Comparison of ENCODE assay signal across 20 cellular contexts in the genomic region with DNA sequence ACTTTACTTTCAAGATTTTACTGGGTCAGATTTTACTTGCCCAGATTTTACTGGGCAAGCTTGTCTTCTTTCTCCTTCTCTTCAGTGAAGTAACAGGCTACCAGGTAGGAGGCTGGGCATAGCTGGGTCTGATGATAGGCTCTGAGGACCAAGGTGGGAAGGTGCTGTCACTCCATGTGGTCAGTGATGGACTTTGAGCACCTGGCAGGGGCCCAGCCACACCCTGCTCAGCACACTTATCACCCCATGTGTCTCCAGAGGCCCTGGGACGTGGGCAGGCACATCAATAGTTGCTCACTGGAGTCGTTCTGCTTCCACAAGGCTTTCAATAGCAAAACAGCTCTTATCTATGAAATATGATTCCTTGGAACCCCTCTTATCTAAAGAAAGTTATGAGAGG.
A peak's percentile ranks its signal among the peaks of the same experiment; 100 is the strongest.
DNase-seq lines count a peak whose midpoint lies in the region; ATAC-seq and TF ChIP-seq lines count a peak whose summit lies in the region.
"Had no signal": no experiment of that assay in that cellular context is flagged by ENCODE, and none has a peak within 500 bp of the region (broad histone marks: within the 10 kb centered on the region; RNA-seq: fewer than 3 reads in every experiment).

No MANE protein-coding gene starts in this region.

- H2AFZ ChIP-seq in hepatocyte (no peak overlapping the region), neuronal stem cell (ENCODE audit: low read length) (no peak overlapping the region)

- no peak overlapping the region for H3K14ac ChIP-seq in neuronal stem cell (ENCODE audit: low read length)

- H3K9ac ChIP-seq in neuronal stem cell (ENCODE audit: low read depth, low read length, poor library complexity): peak overlapping the region; percentile 38
- H3K9ac ChIP-seq: BLaER1 had no signal

- peak; percentile 37 for ATAC-seq in left colon

- no peak overlapping the region for H2BK5ac ChIP-seq in neuronal stem cell (ENCODE audit: low read length)

- H3K4ac ChIP-seq in neuronal stem cell (ENCODE audit: low read length): no peak overlapping the region

- H3K27ac ChIP-seq in hepatocyte (no peak overlapping the region), neuronal stem cell (replicated peaks; ENCODE audit: low read length) (no peak overlapping the region)
- H3K27ac ChIP-seq: BLaER1 had no signal

- H3K23ac ChIP-seq in neuronal stem cell (ENCODE audit: low read depth, low read length, poor library complexity): no peak overlapping the region

- 22% methylated on average over 2 of the region's 2 CpGs for WGBS in hepatocyte (ENCODE audit: low lambda C conversion rate, missing lambda C conversion rate)
- WGBS in neuronal stem cell (ENCODE audit: extremely low coverage in 2 of 2, insufficient read length in 2 of 2, insufficient replicate concordance in 1 of 2), 2 donors: no CpG with 5 or more reads among the region's 2 CpGs

- H3K18ac ChIP-seq in neuronal stem cell (ENCODE audit: low read length): no peak overlapping the region

- H3K4me1 ChIP-seq in hepatocyte (ENCODE audit: insufficient read depth) (no peaks in the 10 kb centered on the region), neuronal stem cell (ENCODE audit: control insufficient read depth in 2 of 2, insufficient read depth in 1 of 2, low read depth in 1 of 2, low read length in 2 of 2) (no peaks in the 10 kb centered on the region)
- H3K4me1 ChIP-seq: BE2C, BLaER1 had no signal

- H3K79me1 ChIP-seq in neuronal stem cell (ENCODE audit: low read depth, low read length): no peaks in the 10 kb centered on the region

- H3K27me3 ChIP-seq in hepatocyte (peaks cover 4% of the 10 kb centered on the region), neuronal stem cell (ENCODE audit: control insufficient read depth in 3 of 3, insufficient read depth in 3 of 3, low read depth in 1 of 3, low read length in 3 of 3) (no peaks in the 10 kb centered on the region)
- H3K27me3 ChIP-seq: BE2C, BLaER1 had no signal

- H3K9me3 ChIP-seq in hepatocyte (ENCODE audit: low read depth): no peaks in the 10 kb centered on the region
- H3K9me3 ChIP-seq in neuronal stem cell (replicated peaks in 1 of 2; ENCODE audit: control insufficient read depth in 2 of 2, insufficient read depth in 1 of 2, low read depth in 1 of 2, low read length in 2 of 2): no peaks in the 10 kb centered on the region
- H3K9me3 ChIP-seq: BE2C, BLaER1 had no signal

- H3K4me2 ChIP-seq in hepatocyte (no peak overlapping the region), neuronal stem cell (ENCODE audit: insufficient read depth, low read length, poor library complexity, severe bottlenecking) (no peak overlapping the region)
- H3K4me2 ChIP-seq: BLaER1 had no signal

- no peak overlapping the region for H4K8ac ChIP-seq in neuronal stem cell (ENCODE audit: low read depth, low read length)

- H3K4me3 ChIP-seq in hepatocyte: no peak overlapping the region
- no peak overlapping the region for H3K4me3 ChIP-seq in neuronal stem cell (ENCODE audit: low read length in 2 of 2)
- no peak overlapping the region for H3K4me3 ChIP-seq in foreskin fibroblast (ENCODE audit: low read depth in 1 of 2, low read length in 2 of 2)
- H3K4me3 ChIP-seq: BLaER1 had no signal

- intact Hi-C loops in left colon (cut with DNase I, micrococcal nuclease): no loop called here

- no peak overlapping the region for H2AK5ac ChIP-seq in neuronal stem cell (ENCODE audit: low read depth, low read length)

- no peak overlapping the region for H2BK120ac ChIP-seq in neuronal stem cell (ENCODE audit: low read depth, low read length)

- TF ChIP-seq CTCF in hepatocyte (IDR thresholded peaks at IDR 0.05; ENCODE audit: poor library complexity): no peak
- no peak for TF ChIP-seq CTCF in foreskin fibroblast (IDR thresholded peaks at IDR 0.05; ENCODE audit: low read depth, low read length)

- H2BK12ac ChIP-seq in neuronal stem cell (ENCODE audit: low read length): no peak overlapping the region

- no peaks in the 10 kb centered on the region for H3K79me2 ChIP-seq in hepatocyte

- H3K36me3 ChIP-seq in hepatocyte (replicated peaks; ENCODE audit: insufficient read depth, low read depth): no peaks in the 10 kb centered on the region
- no peaks in the 10 kb centered on the region for H3K36me3 ChIP-seq in neuronal stem cell (replicated peaks in 1 of 2; ENCODE audit: control insufficient read depth in 2 of 2, insufficient read depth in 2 of 2, low read length in 2 of 2)
- H3K36me3 ChIP-seq: BE2C, BLaER1 had no signal

- H2BK15ac ChIP-seq in neuronal stem cell (ENCODE audit: low read length): no peak overlapping the region

- H4K91ac ChIP-seq in neuronal stem cell (ENCODE audit: low read depth, low read length, poor library complexity): no peak overlapping the region

- DNase-seq in hepatocyte (ENCODE audit: low spot score): peak; percentile 29
- DNase-seq in left colon: no peak
- no peak for DNase-seq in neuronal stem cell (ENCODE audit: low spot score)
- no peak for DNase-seq in foreskin fibroblast
- DNase-seq in NCI-H1694 treated with DMSO at 0.1 percent for 48 hours (lab: John Stamatoyannopoulos, UW): no peak
- no peak for DNase-seq in ecto neural progenitor cell (ENCODE audit: low spot score)
- DNase-seq: 8988T; ACHN; BE2C; C1 segment of cervical spinal cord; CD4-positive, alpha-beta memory T cell; CD4-positive, CD25-positive, alpha-beta regulatory T cell; CD8-positive, alpha-beta memory T cell; COR-L47; DMS 273 treated with DMSO at 0.1 percent for 48 hours; DMS153; DMS53; DMS79; GF-D8 had no signal

- H4K20me1 ChIP-seq in hepatocyte (ENCODE audit: insufficient read depth, poor library complexity, severe bottlenecking): no peaks in the 10 kb centered on the region
- H4K20me1 ChIP-seq: BLaER1 had no signal

- no peaks in the 10 kb centered on the region for H3K9me2 ChIP-seq in hepatocyte (replicated peaks; ENCODE audit: insufficient read depth)
